In genomic region chr19:19475845-19476828, GRCh38 we compare ENCODE assay signal across 8 cellular contexts. TPM values are rescaled to one million over a fixed set of nuclear protein-coding genes. Genes with fewer than 3 reads are reported as not detected.
DNase-seq lines count a peak whose midpoint lies in the region; ATAC-seq and TF ChIP-seq lines count a peak whose summit lies in the region.

No MANE protein-coding gene starts in this region.

- intact Hi-C loops in activated CD8-positive, alpha-beta T cell treated with anti-CD3 and anti-CD28 coated beads for 36 hours (cut with micrococcal nuclease) = no loop called here

- peaks cover 77% of the 10 kb centered on the region for H3K4me1 Mint-ChIP-seq in activated CD8-positive, alpha-beta T cell treated with anti-CD3 and anti-CD28 coated beads for 36 hours (ENCODE audit: low read depth)
- peaks cover 90 to 94% of the 10 kb centered on the region in 2 donors for H3K4me1 Mint-ChIP-seq in immature natural killer cell

- H3K36me3 Mint-ChIP-seq in activated CD8-positive, alpha-beta T cell treated with anti-CD3 and anti-CD28 coated beads for 36 hours (ENCODE audit: low read depth) = peaks cover 42% of the 10 kb centered on the region
- H3K36me3 Mint-ChIP-seq in immature natural killer cell = peaks cover 0 to 11% (median 0%) of the 10 kb centered on the region in 3 donors

- H3K27me3 ChIP-seq in H7 (ENCODE audit: control insufficient read depth, insufficient read depth, low read length) = no peaks in the 10 kb centered on the region

- TF ChIP-seq CTCF in AG04449 (IDR thresholded peaks at IDR 0.05; ENCODE audit: insufficient read depth, low read length, missing control alignments) = peak; percentile 35
- no peak for TF ChIP-seq CTCF in activated CD8-positive, alpha-beta T cell treated with anti-CD3 and anti-CD28 coated beads for 36 hours (IDR thresholded peaks at IDR 0.05)

- H3K9me3 Mint-ChIP-seq in activated CD8-positive, alpha-beta T cell treated with anti-CD3 and anti-CD28 coated beads for 36 hours = no peaks in the 10 kb centered on the region
- H3K9me3 Mint-ChIP-seq in immature natural killer cell = no peaks in the 10 kb centered on the region

- H3K27me3 Mint-ChIP-seq in activated CD8-positive, alpha-beta T cell treated with anti-CD3 and anti-CD28 coated beads for 36 hours = no peaks in the 10 kb centered on the region
- H3K27me3 Mint-ChIP-seq in immature natural killer cell (ENCODE audit: low read depth in 3 of 3) = peaks cover 0 to 4% (median 3%) of the 10 kb centered on the region in 3 donors

- H3K4me3 ChIP-seq in AG04449 (ENCODE audit: low read depth, low read length) = no peak overlapping the region
- no peak overlapping the region for H3K4me3 ChIP-seq in H7 (ENCODE audit: insufficient read depth, low read depth, low read length)

- no peak overlapping the region for H3K4me3 Mint-ChIP-seq in activated CD8-positive, alpha-beta T cell treated with anti-CD3 and anti-CD28 coated beads for 36 hours
- peak overlapping the region; percentile 65 to 77 (median 69) for H3K4me3 Mint-ChIP-seq in immature natural killer cell

- peak overlapping the region; percentile 71 for H3K27ac Mint-ChIP-seq in activated CD8-positive, alpha-beta T cell treated with anti-CD3 and anti-CD28 coated beads for 36 hours
- peak overlapping the region; percentile 90 to 97 (median 94) for H3K27ac Mint-ChIP-seq in immature natural killer cell

- H3K36me3 ChIP-seq in H7 (replicated peaks; ENCODE audit: control insufficient read depth, insufficient read depth, low read length) = peaks cover 6% of the 10 kb centered on the region

- CTCF ChIA-PET in AG04449 (lab: Yijun Ruan, JAX) = interaction anchor here (0.7 to 3.3 kb wide), 10 partner anchors 9 to 114 kb away, joined by 3 to 33 read pairs (median 4); no protein-coding TSS in a partner anchor
- CTCF ChIA-PET in activated CD8-positive, alpha-beta T cell treated with anti-CD3 and anti-CD28 coated beads for 36 hours (lab: Charles Lee) = interaction anchor here (1.3 to 1.9 kb wide), 4 partner anchors 9 to 26 kb away, joined by 4 to 11 read pairs (median 5); no protein-coding TSS in a partner anchor

- no peak for DNase-seq in AG04449 (ENCODE audit: low read depth, low spot score)
- DNase-seq in H7 = peak; percentile 85
- DNase-seq in activated CD8-positive, alpha-beta T cell treated with anti-CD3 and anti-CD28 coated beads for 36 hours = no peak
- DNase-seq in immature natural killer cell = peak in 2 of 3 donors; percentile 44 to 52
- DNase-seq in GF-D8 (lab: John Stamatoyannopoulos, UW) = no peak

- ATAC-seq in activated CD8-positive, alpha-beta T cell treated with anti-CD3 and anti-CD28 coated beads for 36 hours = no peak
- ATAC-seq in HG02571 (IDR thresholded peaks at IDR 0.05; ENCODE audit: unreplicated experiment) = no peak
- ATAC-seq in HG02938 (IDR thresholded peaks at IDR 0.05; ENCODE audit: unreplicated experiment) = no peak
- no peak for ATAC-seq in HG03520 (IDR thresholded peaks at IDR 0.05; ENCODE audit: unreplicated experiment)

- POLR2A ChIA-PET in AG04449 (lab: Yijun Ruan, JAX) = no interaction called here
- POLR2A ChIA-PET in activated CD8-positive, alpha-beta T cell treated with anti-CD3 and anti-CD28 coated beads for 36 hours (lab: Charles Lee) = interaction anchor here (0.6 to 1.2 kb wide), 2 partner anchors 12 to 79 kb away, joined by 3 to 4 read pairs; no protein-coding TSS in a partner anchor

RNA-seq across cellular contexts. Expression of gene TSSK6, which starts 39.2 kb away (rescaled TPM):
- total RNA-seq in H7 (2014; rRNA removed; shearing (Covaris generic)) = 4.7 and 9.8 TPM in 2 replicates
- 1 to 10 TPM; 3.4 to 4.9 TPM for total RNA-seq in activated CD8-positive, alpha-beta T cell treated with anti-CD3 and anti-CD28 coated beads for 36 hours
- under 1 TPM in 2 of 3 donors, not detected in 1; 0.66 to 0.96 TPM for polyA plus RNA-seq in immature natural killer cell

RNA-seq across cellular contexts. Expression of gene NDUFA13, which starts 39.9 kb away (rescaled TPM):
- total RNA-seq in H7 (2014; rRNA removed; shearing (Covaris generic)) = 249 and 291 TPM in 2 replicates
- 100 to 1,000 TPM; 298 to 310 TPM for total RNA-seq in activated CD8-positive, alpha-beta T cell treated with anti-CD3 and anti-CD28 coated beads for 36 hours
- polyA plus RNA-seq in immature natural killer cell = 100 to 1,000 TPM; 242 to 566 (median 301) TPM

RNA-seq across cellular contexts. Expression of gene YJEFN3, which starts 52.6 kb away (rescaled TPM):
- 0.74 and 1.2 TPM in 2 replicates for total RNA-seq in H7 (2014; rRNA removed; shearing (Covaris generic))
- total RNA-seq in activated CD8-positive, alpha-beta T cell treated with anti-CD3 and anti-CD28 coated beads for 36 hours = 1 to 10 TPM; 7.4 to 8.1 TPM
- polyA plus RNA-seq in immature natural killer cell = under 1 TPM in 1 of 3 donors, not detected in 2; 0.21 TPM

Comparison
In these comparisons a context has a peak if more than half of its experiments do, and no peak if none do; other contexts are left out.
1. DNase-seq: peak in H7 (single experiment) and immature natural killer cell (2 of 3); none in AG04449 (single experiment), activated CD8-positive, alpha-beta T cell treated with anti-CD3 and anti-CD28 coated beads for 36 hours (single experiment) and GF-D8 (single experiment).